Comparison of ENCODE assay signal across 8 cellular contexts in the genomic region with DNA sequence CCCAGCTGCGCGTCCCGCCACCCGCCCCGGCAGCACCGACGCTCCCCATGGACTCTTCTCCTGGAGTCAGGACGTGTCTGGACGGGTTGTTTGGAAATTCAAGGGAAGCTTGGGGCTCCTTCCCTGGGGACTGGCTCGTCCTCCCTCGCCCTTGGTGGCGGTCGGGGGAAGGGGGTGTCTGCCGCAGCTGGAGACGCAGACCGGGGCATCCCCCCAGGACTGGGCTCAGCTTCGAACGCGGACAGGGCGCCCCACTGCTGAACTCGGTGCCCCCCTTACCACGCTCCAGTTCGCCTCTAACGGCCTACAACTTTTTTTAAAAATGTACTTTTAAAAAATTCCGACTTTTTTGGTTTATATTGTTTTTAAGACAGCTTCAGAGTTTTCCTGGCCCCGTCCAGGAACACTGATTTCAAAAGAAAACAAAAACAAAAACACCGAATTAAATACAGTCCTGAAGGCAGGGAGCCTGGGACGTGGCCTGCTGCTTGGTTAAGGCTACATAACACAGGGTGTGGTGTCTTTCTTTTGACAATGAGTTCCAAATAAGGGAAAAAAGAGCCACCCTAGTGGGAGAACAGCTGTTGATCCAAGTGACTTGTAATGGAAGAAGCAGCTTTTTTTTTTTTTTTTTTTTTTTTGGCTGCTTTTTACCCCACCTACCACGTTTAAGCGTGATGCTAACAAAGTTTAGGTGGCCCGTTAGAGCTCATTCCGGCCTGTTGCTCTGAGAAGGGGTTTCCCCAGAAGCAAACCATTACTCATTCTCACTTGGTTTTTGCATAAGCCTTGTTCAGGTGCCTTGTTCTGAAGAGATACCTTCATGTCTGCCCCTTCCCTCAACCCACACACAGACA. TPM values are rescaled to one million over a fixed set of nuclear protein-coding genes. Genes with fewer than 3 reads are reported as not detected.
DNase-seq lines count a peak whose midpoint lies in the region; ATAC-seq and TF ChIP-seq lines count a peak whose summit lies in the region.

No MANE protein-coding gene starts in this region.

- DNase-seq in BE2C (no peak), RPMI7951 (ENCODE audit: low read depth) (peak; percentile 90), left cardiac atrium (peak; percentile 36), retinal pigment epithelial cell (ENCODE audit: low read depth) (no peak), HuH-7.5 (ENCODE audit: low spot score) (no peak)
- peak; percentile 80 for DNase-seq in activated naive CD4-positive, alpha-beta T cell treated with anti-CD3 and anti-CD28 coated beads, Interleukin-2, amount 10 ng/mL, durations not matched to agents 7 days and 5 days

- CTCF ChIA-PET in activated naive CD4-positive, alpha-beta T cell treated with anti-CD3 and anti-CD28 coated beads, Interleukin-2, amount 10 ng/mL, durations not matched to agents 7 days and 5 days (lab: Charles Lee), result interaction anchor here (0.5 to 19.8 kb wide), 14 partner anchors 9 to 130 kb away, joined by 3 to 375 read pairs (median 6); a partner anchor contains a TSS

- H3K27me3 Mint-ChIP-seq in activated naive CD4-positive, alpha-beta T cell treated with anti-CD3 and anti-CD28 coated beads, Interleukin-2, amount 10 ng/mL, durations not matched to agents 7 days and 5 days, result no peaks in the 10 kb centered on the region

- H3K27me3 ChIP-seq in BE2C, result no peaks in the 10 kb centered on the region

- no peaks in the 10 kb centered on the region for H3K9me3 ChIP-seq in BE2C

- no peaks in the 10 kb centered on the region; the same call in 1 of the 2 replicates for H3K4me1 ChIP-seq in BE2C

- H3K9me3 Mint-ChIP-seq in activated naive CD4-positive, alpha-beta T cell treated with anti-CD3 and anti-CD28 coated beads, Interleukin-2, amount 10 ng/mL, durations not matched to agents 7 days and 5 days, result no peaks in the 10 kb centered on the region

- H3K36me3 Mint-ChIP-seq in activated naive CD4-positive, alpha-beta T cell treated with anti-CD3 and anti-CD28 coated beads, Interleukin-2, amount 10 ng/mL, durations not matched to agents 7 days and 5 days, result peaks cover 18% of the 10 kb centered on the region

- H3K4me3 ChIP-seq in BE2C (ENCODE audit: low read depth, low read length), result peak overlapping the region; percentile 54
- peak overlapping the region; percentile 77 for H3K4me3 ChIP-seq in retinal pigment epithelial cell (ENCODE audit: low read length)

- ATAC-seq in GM19035 (IDR thresholded peaks at IDR 0.05; ENCODE audit: unreplicated experiment) (peak; percentile 55), HG03159 (IDR thresholded peaks at IDR 0.05; ENCODE audit: unreplicated experiment) (peak; percentile 63), left cardiac atrium (peak; percentile 9 to 57)

- TF ChIP-seq CTCF in BE2C (IDR thresholded peaks at IDR 0.05; ENCODE audit: low read depth, low read length) (no peak), retinal pigment epithelial cell (conservative IDR thresholded peaks at IDR 0.05; ENCODE audit: low read depth, low read length) (no peak)

- no peak overlapping the region for H3K4me3 Mint-ChIP-seq in activated naive CD4-positive, alpha-beta T cell treated with anti-CD3 and anti-CD28 coated beads, Interleukin-2, amount 10 ng/mL, durations not matched to agents 7 days and 5 days

- H3K36me3 ChIP-seq in BE2C, result no peaks in the 10 kb centered on the region

- H3K27ac Mint-ChIP-seq in activated naive CD4-positive, alpha-beta T cell treated with anti-CD3 and anti-CD28 coated beads, Interleukin-2, amount 10 ng/mL, durations not matched to agents 7 days and 5 days, result no peak overlapping the region

- peaks cover 25% of the 10 kb centered on the region for H3K4me1 Mint-ChIP-seq in activated naive CD4-positive, alpha-beta T cell treated with anti-CD3 and anti-CD28 coated beads, Interleukin-2, amount 10 ng/mL, durations not matched to agents 7 days and 5 days

- intact Hi-C loops in left cardiac atrium (cut with DNase I), result loop anchor here in 1 of 2 donors (10.0 kb wide), 1 partner anchor 107 kb away; no protein-coding TSS in a partner anchor

RNA-seq across cellular contexts. Expression of a gene that starts 0.9 kb away (rescaled TPM):
- 1.4 TPM for polyA plus RNA-seq in BE2C (2012; ENCODE audit: insufficient read depth, insufficient read length, low read depth)
- total RNA-seq in RPMI7951 (2014; rRNA removed; shearing (Covaris generic)), result 18.3 and 21.3 TPM in 2 replicates
- 1 to 10 TPM; 7.4 to 8.6 TPM for total RNA-seq in left cardiac atrium

Comparison
In these comparisons a context has a peak if more than half of its experiments do, and no peak if none do; other contexts are left out.
1. DNase-seq: peak in RPMI7951 (single experiment), activated naive CD4-positive, alpha-beta T cell treated with anti-CD3 and anti-CD28 coated beads, Interleukin-2, amount 10 ng/mL, durations not matched to agents 7 days and 5 days (single experiment) and left cardiac atrium (single experiment); none in BE2C (single experiment), retinal pigment epithelial cell (single experiment) and HuH-7.5 (single experiment).
2. Peak in every context shown above with its lines, with median percentiles within 50 percentile points of each other: ATAC-seq.